ENCODE assay signal across 17 cellular contexts in genomic region chr15:29859293-29859692, GRCh38. TPM values are rescaled to one million over a fixed set of nuclear protein-coding genes. Genes with fewer than 3 reads are reported as not detected.
"Had no signal": no experiment of that assay in that cellular context is flagged by ENCODE, and none has a peak within 500 bp of the region (broad histone marks: within the 10 kb centered on the region; RNA-seq: fewer than 3 reads in every experiment).

No MANE protein-coding gene starts in this region.

- ATAC-seq: effector memory CD8-positive, alpha-beta T cell; lower lobe of right lung; pancreas had no signal

- H3K4me2 ChIP-seq: hepatocyte, neural progenitor cell had no signal

- H3K36me3 ChIP-seq: lower lobe of right lung, neural progenitor cell, pancreas, sigmoid colon had no signal

- H3K9ac ChIP-seq: neural progenitor cell had no signal

- DNase-seq: activated B cell treated with CpG ODN at 0.5 μM for 24 hours; activated CD4-positive, alpha-beta T cell treated with anti-CD3 and anti-CD28 coated beads for 48 hours; activated CD8-positive, alpha-beta memory T cell treated with anti-CD3 and anti-CD28 coated beads for 24 hours; activated naive CD8-positive, alpha-beta T cell treated with anti-CD3 and anti-CD28 coated beads for 36 hours; amygdala; cerebellar nuclear complex; effector memory CD8-positive, alpha-beta T cell; lower lobe of right lung; naive B cell; pancreas; sigmoid colon; stimulated activated CD4-positive, alpha-beta T cell treated with anti-CD3 and anti-CD28 coated beads, Interleukin-12 subunit alpha, Interleukin-12 subunit beta, amount 100 ng/mL, for 4 hours; stimulated activated CD4-positive, alpha-beta T cell treated with anti-CD3 and anti-CD28 coated beads, Interleukin-2, amount 100 ng/mL, for 24 hours; T-helper 2 cell had no signal

- H3K79me2 ChIP-seq: hepatocyte had no signal

- H3K4me1 ChIP-seq: lower lobe of right lung, neural progenitor cell, sigmoid colon had no signal

- H2AFZ ChIP-seq: hepatocyte, neural progenitor cell had no signal

- H3K27me3 ChIP-seq: hepatocyte, neural progenitor cell, pancreas, sigmoid colon had no signal

- H3K27ac ChIP-seq: hepatocyte, lower lobe of right lung, neural progenitor cell, pancreas, sigmoid colon had no signal

- H3K9me3 ChIP-seq: lower lobe of right lung, pancreas, sigmoid colon had no signal

- H3K4me3 ChIP-seq: hepatocyte, lower lobe of right lung, neural progenitor cell, pancreas, sigmoid colon had no signal

RNA-seq across cellular contexts. Expression of gene TJP1, which starts 37.0 kb away (rescaled TPM):
- total RNA-seq: activated naive CD8-positive, alpha-beta T cell treated with anti-CD3 and anti-CD28 coated beads for 36 hours; activated T-helper 1 cell treated with anti-CD3 and anti-CD28 coated beads, Interleukin-12 subunit alpha, Interleukin-12 subunit beta, Interleukin-2, Interleukin-4 antibody, amounts not matched to agents 30 ng/mL and 10 ng/mL and 1 ng/mL, durations not matched to agents 14 hours and 24 hours and 36 hours had no signal
